15 cellular contexts compared by ENCODE assay signal in the genomic region with DNA sequence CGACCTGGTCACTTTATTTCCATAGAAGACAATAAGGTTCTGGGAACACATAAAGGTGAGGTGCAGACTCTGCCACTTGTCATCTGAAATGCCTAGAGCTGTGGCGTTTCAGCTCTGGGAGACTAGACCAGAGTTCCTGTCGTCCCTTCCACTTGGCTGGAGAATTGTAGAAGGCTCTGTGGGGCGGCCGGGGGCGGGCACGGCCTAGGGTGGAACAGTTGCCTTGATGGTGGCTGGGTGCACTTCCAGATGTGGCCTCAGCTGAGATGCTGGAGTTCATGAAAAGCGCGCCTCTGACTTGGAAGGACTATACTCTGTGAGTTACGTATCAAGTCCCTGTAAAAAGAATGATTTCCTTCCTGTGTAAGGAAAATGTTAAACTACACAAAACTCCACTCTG.
"Had no signal": no experiment of that assay in that cellular context is flagged by ENCODE, and none has a peak within 500 bp of the region (broad histone marks: within the 10 kb centered on the region; RNA-seq: fewer than 3 reads in every experiment).

No MANE protein-coding gene starts in this region.

- H3K27me3 Mint-ChIP-seq: stimulated activated naive CD8-positive, alpha-beta T cell treated with anti-CD3 and anti-CD28 coated beads, Interleukin-15, Interleukin-2, amounts not matched to agents 100 ng/mL and 50 ng/mL, for 24 hours had no signal

- H3K9me3 Mint-ChIP-seq: activated naive CD4-positive, alpha-beta T cell treated with anti-CD3 and anti-CD28 coated beads, Interleukin-2, amount 50 U/mL, for 72 hours; nephron; stimulated activated naive CD8-positive, alpha-beta T cell treated with anti-CD3 and anti-CD28 coated beads, Interleukin-15, Interleukin-2, amounts not matched to agents 100 ng/mL and 50 ng/mL, for 24 hours had no signal

- DNase-seq: activated CD4-positive, alpha-beta T cell treated with anti-CD3 and anti-CD28 coated beads for 1 hour; activated CD8-positive, alpha-beta memory T cell treated with anti-CD3 and anti-CD28 coated beads for 24 hours; activated CD8-positive, alpha-beta memory T cell treated with anti-CD3 and anti-CD28 coated beads, Interleukin-2, amount 50 U/mL, for 48 hours; activated gamma-delta T cell; central memory CD4-positive, alpha-beta T cell; colonic mucosa; immature natural killer cell; midbrain; retina; stimulated activated CD4-positive, alpha-beta T cell treated with anti-CD3 and anti-CD28 coated beads, Interleukin-1b, Interleukin-23, amount 100 ng/mL, for 48 hours had no signal

- H3K4me3 Mint-ChIP-seq: immature natural killer cell; nephron; stimulated activated naive CD8-positive, alpha-beta T cell treated with anti-CD3 and anti-CD28 coated beads, Interleukin-15, Interleukin-2, amounts not matched to agents 100 ng/mL and 50 ng/mL, for 24 hours had no signal

- H3K9me3 ChIP-seq: colonic mucosa, transverse colon had no signal

- H3K4me3 ChIP-seq: colonic mucosa, transverse colon had no signal

- H3K4me1 ChIP-seq: colonic mucosa, transverse colon had no signal

- H3K27me3 ChIP-seq: colonic mucosa, transverse colon had no signal

- H3K27ac Mint-ChIP-seq: immature natural killer cell; nephron; stimulated activated naive CD8-positive, alpha-beta T cell treated with anti-CD3 and anti-CD28 coated beads, Interleukin-15, Interleukin-2, amounts not matched to agents 100 ng/mL and 50 ng/mL, for 24 hours had no signal

- H3K27ac ChIP-seq: colonic mucosa, transverse colon, WERI-Rb-1 had no signal
